Comparison of ENCODE assay signal across 10 cellular contexts in genomic region chr10:62036186-62037081, GRCh38.
DNase-seq lines count a peak whose midpoint lies in the region; ATAC-seq, FAIRE-seq and TF ChIP-seq lines count a peak whose summit lies in the region.
"Had no signal": no experiment of that assay in that cellular context is flagged by ENCODE, and none has a peak within 500 bp of the region (broad histone marks: within the 10 kb centered on the region; RNA-seq: fewer than 3 reads in every experiment).

No MANE protein-coding gene starts in this region.

- H3K27ac Mint-ChIP-seq in Calu3 (ENCODE audit: unreplicated experiment) (peak overlapping the region; percentile 64), brain (peak overlapping the region; percentile 31 to 92 (median 62)), CD14-positive monocyte (peak overlapping the region in 3 of 7 donors; percentile 32 to 63 (median 41))

- H3K27me3 Mint-ChIP-seq in Calu3 (ENCODE audit: unreplicated experiment) (no peaks in the 10 kb centered on the region), brain (no peaks in the 10 kb centered on the region), CD14-positive monocyte (ENCODE audit: low read depth in 3 of 3) (no peaks in the 10 kb centered on the region)

- no peak overlapping the region for H3K4me3 ChIP-seq in pancreas

- peaks cover 8 to 19% (median 18%) of the 10 kb centered on the region in 3 donors for H3K4me1 ChIP-seq in pancreas
- H3K4me1 ChIP-seq: parathyroid adenoma had no signal

- peak overlapping the region in 2 of 4 donors; percentile 37 to 44 for H3K27ac ChIP-seq in pancreas
- H3K27ac ChIP-seq: parathyroid adenoma had no signal

- no peak overlapping the region for H3K4me3 Mint-ChIP-seq in Calu3 (ENCODE audit: low read depth, unreplicated experiment)
- H3K4me3 Mint-ChIP-seq in brain: peak overlapping the region in 2 of 5 experiments; percentile 14 to 35
- H3K4me3 Mint-ChIP-seq in CD14-positive monocyte: no peak overlapping the region

- CTCF ChIA-PET in Calu3 (lab: Charles Lee): interaction anchor here (0.6 to 5.1 kb wide), 11 partner anchors 7 to 378 kb away, joined by 3 to 71 read pairs (median 4); no protein-coding TSS in a partner anchor

- no peak for DNase-seq in Calu3
- DNase-seq in NCI-H1092 treated with DMSO at 0.1 percent for 48 hours (lab: John Stamatoyannopoulos, UW): peak; percentile 47
- no peak for DNase-seq in pancreas
- DNase-seq in CD14-positive monocyte (ENCODE audit: low spot score): no peak
- DNase-seq in NCI-H2196 treated with DMSO at 0.1 percent for 48 hours (lab: John Stamatoyannopoulos, UW; ENCODE audit: unreplicated experiment): no peak
- DNase-seq: stimulated activated naive CD4-positive, alpha-beta T cell treated with Interleukin-2 at 50 U/mL for 16 hours had no signal

- H3K36me3 Mint-ChIP-seq in Calu3 (ENCODE audit: insufficient read depth, unreplicated experiment): no peaks in the 10 kb centered on the region
- H3K36me3 Mint-ChIP-seq in brain: no peaks in the 10 kb centered on the region
- no peaks in the 10 kb centered on the region for H3K36me3 Mint-ChIP-seq in CD14-positive monocyte

- no peaks in the 10 kb centered on the region for H3K9me3 ChIP-seq in pancreas

- peak; percentile 20 to 57 (median 26) for ATAC-seq in pancreas
- ATAC-seq in GM18873 (IDR thresholded peaks at IDR 0.05; ENCODE audit: low FRiP score, unreplicated experiment): no peak
- no peak for ATAC-seq in GM21825 (IDR thresholded peaks at IDR 0.05; ENCODE audit: unreplicated experiment)

- WGBS in pancreas, 2 donors: 76 to 82% methylated on average over 11 of the region's 11 CpGs

- TF ChIP-seq CTCF in Calu3 (IDR thresholded peaks at IDR 0.05; ENCODE audit: unreplicated experiment) (no peak), brain (conservative IDR thresholded peaks at IDR 0.05) (no peak), pancreas (IDR thresholded peaks at IDR 0.05) (no peak), CD14-positive monocyte (IDR thresholded peaks at IDR 0.05) (no peak)

- H3K9me3 Mint-ChIP-seq in Calu3 (ENCODE audit: low read depth, unreplicated experiment) (no peaks in the 10 kb centered on the region), brain (peaks cover 0 to 4% (median 0%) of the 10 kb centered on the region in 5 experiments), CD14-positive monocyte (no peaks in the 10 kb centered on the region)

- intact Hi-C loops in Calu3 (cut with micrococcal nuclease; ENCODE audit: unreplicated experiment): loop anchor here (1.0 to 5.0 kb wide), 3 partner anchors 136 to 391 kb away; no protein-coding TSS in a partner anchor
- intact Hi-C loops in pancreas (cut with DNase I): loop anchor here in 1 of 3 donors (5.0 kb wide), 1 partner anchor 216 kb away; no protein-coding TSS in a partner anchor
- intact Hi-C loops in CD14-positive monocyte (cut with micrococcal nuclease): loop anchor here in 1 of 2 donors (10.0 kb wide), 1 partner anchor 62 kb away; no protein-coding TSS in a partner anchor

- H3K4me1 Mint-ChIP-seq in Calu3 (ENCODE audit: low read depth, unreplicated experiment) (peaks cover 42% of the 10 kb centered on the region), brain (peaks cover 78% of the 10 kb centered on the region), CD14-positive monocyte (peaks cover 24% of the 10 kb centered on the region)

- H3K36me3 ChIP-seq in pancreas: no peaks in the 10 kb centered on the region

- BruUV-seq in Calu3 (replicated peaks; lab: Mats Ljungman, UMichigan): no TSS peak

- no peak for FAIRE-seq in pancreas (lab: Jason Lieb, UNC)

- no peaks in the 10 kb centered on the region for H3K27me3 ChIP-seq in pancreas

Comparison
In these comparisons a context has a peak if more than half of its experiments do, and no peak if none do; other contexts are left out.
1. ATAC-seq: peak in pancreas (4 of 4); none in GM18873 (single experiment) and GM21825 (single experiment).